23 cellular contexts compared by ENCODE assay signal in the genomic region with DNA sequence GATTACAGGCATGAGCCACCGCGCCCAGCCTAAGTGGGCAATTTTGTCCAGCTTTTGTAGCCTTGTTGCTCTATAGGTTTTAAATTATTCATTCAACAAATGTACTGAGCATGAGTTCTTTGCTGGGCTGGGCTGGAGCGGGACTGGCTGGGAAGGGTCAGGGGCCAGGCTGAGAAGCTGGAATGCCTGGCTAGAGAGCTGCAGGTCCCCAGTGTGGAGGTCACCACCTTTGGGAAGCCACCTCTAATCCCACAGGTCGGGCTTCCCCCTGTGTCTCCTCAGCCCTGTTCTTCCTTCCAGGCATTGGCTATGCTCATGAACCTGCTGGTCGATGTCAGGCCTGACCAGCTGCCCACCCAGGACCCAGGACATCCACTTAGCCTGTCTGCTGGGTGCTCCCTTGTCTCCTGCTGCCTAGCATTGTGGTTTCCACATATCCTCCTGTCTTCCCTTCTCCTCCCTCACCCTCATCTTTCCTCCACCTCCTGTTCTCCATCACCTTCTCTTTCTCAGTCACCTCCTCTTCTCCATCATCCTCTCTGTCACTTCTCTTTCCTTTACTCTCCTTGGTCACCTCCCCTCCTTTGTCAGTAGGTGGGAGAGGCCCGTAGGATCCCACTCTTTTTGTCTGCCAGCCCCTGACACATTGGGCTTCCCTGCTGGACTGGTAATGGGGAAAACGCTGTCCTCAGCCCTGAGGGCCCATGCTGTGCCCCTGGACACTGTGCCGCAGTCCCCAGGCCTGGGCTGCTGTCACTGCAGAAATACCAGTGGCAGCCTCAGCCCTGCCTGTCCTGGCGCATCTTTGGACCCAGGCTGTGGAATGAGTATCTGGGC. TPM values are rescaled to one million over a fixed set of nuclear protein-coding genes. Genes with fewer than 3 reads are reported as not detected.
"Had no signal": no experiment of that assay in that cellular context is flagged by ENCODE, and none has a peak within 500 bp of the region (broad histone marks: within the 10 kb centered on the region; RNA-seq: fewer than 3 reads in every experiment).

No MANE protein-coding gene starts in this region.

- H3K9me3 Mint-ChIP-seq: activated CD4-positive, alpha-beta T cell treated with anti-CD3 and anti-CD28 coated beads, Interleukin-2, amount 10 ng/mL, durations not matched to agents 7 days and 5 days; activated naive CD4-positive, alpha-beta T cell treated with anti-CD3 and anti-CD28 coated beads for 36 hours; activated T-cell treated with anti-CD3 and anti-CD28 coated beads, Interleukin-2, amount 50 U/mL, for 4 hours; dendritic cell treated with granulocyte-macrophage colony-stimulating factor and Interleukin-4, amounts not matched to agents 40 ng/mL and 50 ng/mL, for 4 days; mesothelial cell of epicardium; naive thymus-derived CD8-positive, alpha-beta T cell had no signal

- H3K27me3 ChIP-seq: body of pancreas, cardiac muscle cell, foreskin keratinocyte had no signal

- H3K27ac Mint-ChIP-seq: activated CD4-positive, alpha-beta T cell treated with anti-CD3 and anti-CD28 coated beads, Interleukin-2, amount 10 ng/mL, durations not matched to agents 7 days and 5 days; activated naive CD4-positive, alpha-beta T cell treated with anti-CD3 and anti-CD28 coated beads for 36 hours; dendritic cell treated with granulocyte-macrophage colony-stimulating factor and Interleukin-4, amounts not matched to agents 40 ng/mL and 50 ng/mL, for 4 days; mesothelial cell of epicardium; naive thymus-derived CD8-positive, alpha-beta T cell had no signal

- H3K36me3 ChIP-seq: cardiac muscle cell, left lung, prostate gland, WERI-Rb-1 had no signal

- FAIRE-seq: kidney, TTC549 had no signal

- H3K4me1 Mint-ChIP-seq: activated CD4-positive, alpha-beta T cell treated with anti-CD3 and anti-CD28 coated beads, Interleukin-2, amount 10 ng/mL, durations not matched to agents 7 days and 5 days; mesothelial cell of epicardium had no signal

- H3K27ac ChIP-seq: body of pancreas, cardiac muscle cell, foreskin keratinocyte, left lung, prostate gland, WERI-Rb-1 had no signal

- DNase-seq: activated CD4-positive, alpha-beta T cell treated with anti-CD3 and anti-CD28 coated beads, Interleukin-2, amount 10 ng/mL, durations not matched to agents 7 days and 5 days; activated CD4-positive, CD25-positive, alpha-beta regulatory T cell treated with anti-CD3 and anti-CD28 coated beads, Interleukin-2, amount 50 U/mL, for 72 hours; activated CD8-positive, alpha-beta memory T cell treated with anti-CD3 and anti-CD28 coated beads, Interleukin-2, amount 50 U/mL, for 48 hours; activated naive CD4-positive, alpha-beta T cell treated with anti-CD3 and anti-CD28 coated beads for 36 hours; activated T-cell treated with anti-CD3 and anti-CD28 coated beads, Interleukin-2, amount 50 U/mL, for 4 hours; anterior cingulate cortex; body of pancreas; effector CD4-positive, alpha-beta T cell; foreskin keratinocyte; kidney; left lung; naive thymus-derived CD8-positive, alpha-beta T cell; right cardiac atrium; stimulated activated CD4-positive, alpha-beta T cell treated with anti-CD3 and anti-CD28 coated beads, Interleukin-12 subunit alpha, Interleukin-12 subunit beta, amount 100 ng/mL, for 4 hours; stimulated activated CD4-positive, alpha-beta T cell treated with anti-CD3 and anti-CD28 coated beads, Interleukin-4, amount 100 ng/mL, for 4 hours; stimulated activated naive CD8-positive, alpha-beta T cell treated with anti-CD3 and anti-CD28 coated beads, Interleukin-15, Interleukin-2, amounts not matched to agents 100 U/mL and 50 U/mL, for 24 hours; T-helper 1 cell; WERI-Rb-1 had no signal

- H3K4me3 ChIP-seq: body of pancreas, cardiac muscle cell, left lung, prostate gland had no signal

- H3K4me3 Mint-ChIP-seq: activated CD4-positive, alpha-beta T cell treated with anti-CD3 and anti-CD28 coated beads, Interleukin-2, amount 10 ng/mL, durations not matched to agents 7 days and 5 days; activated naive CD4-positive, alpha-beta T cell treated with anti-CD3 and anti-CD28 coated beads for 36 hours; activated T-cell treated with anti-CD3 and anti-CD28 coated beads, Interleukin-2, amount 50 U/mL, for 4 hours; dendritic cell treated with granulocyte-macrophage colony-stimulating factor and Interleukin-4, amounts not matched to agents 40 ng/mL and 50 ng/mL, for 4 days; mesothelial cell of epicardium; naive thymus-derived CD8-positive, alpha-beta T cell had no signal

- H3K9me3 ChIP-seq: body of pancreas, left lung, prostate gland had no signal

- H3K4me1 ChIP-seq: body of pancreas, foreskin keratinocyte, left lung, prostate gland had no signal

- H3K36me3 Mint-ChIP-seq: naive thymus-derived CD8-positive, alpha-beta T cell had no signal

- H3K27me3 Mint-ChIP-seq: activated CD4-positive, alpha-beta T cell treated with anti-CD3 and anti-CD28 coated beads, Interleukin-2, amount 10 ng/mL, durations not matched to agents 7 days and 5 days had no signal

- ATAC-seq: activated T-cell treated with anti-CD3 and anti-CD28 coated beads, Interleukin-2, amount 50 U/mL, for 4 hours; body of pancreas; foreskin keratinocyte; naive thymus-derived CD8-positive, alpha-beta T cell; right cardiac atrium; stimulated activated naive CD8-positive, alpha-beta T cell treated with anti-CD3 and anti-CD28 coated beads, Interleukin-15, Interleukin-2, amounts not matched to agents 100 U/mL and 50 U/mL, for 24 hours had no signal

RNA-seq across cellular contexts. Expression of gene SERINC2, which starts 23.8 kb away (rescaled TPM):
- total RNA-seq: naive thymus-derived CD8-positive, alpha-beta T cell had no signal
- polyA plus RNA-seq: naive thymus-derived CD8-positive, alpha-beta T cell had no signal
